Comparison of ENCODE assay signal across 24 cellular contexts in the genomic region with DNA sequence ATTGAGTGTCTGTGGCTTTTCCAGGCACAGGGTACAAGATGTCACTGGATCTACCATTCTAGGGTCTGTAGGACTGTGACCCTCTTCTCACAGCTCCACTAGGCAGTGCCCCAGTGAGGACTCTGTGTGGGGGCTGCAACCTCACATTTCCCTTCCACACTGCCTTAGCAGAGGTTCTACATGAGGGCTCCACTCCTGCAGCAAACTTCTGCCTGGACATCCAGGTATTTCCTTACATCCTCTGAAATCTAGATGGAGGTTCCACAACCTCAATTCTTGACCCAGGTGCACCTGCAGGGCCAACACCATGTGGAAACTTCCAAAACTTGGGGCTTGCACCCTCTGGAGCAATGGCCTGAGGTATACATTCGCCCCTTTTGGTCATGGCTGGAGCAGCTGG.
"Had no signal": no experiment of that assay in that cellular context is flagged by ENCODE, and none has a peak within 500 bp of the region (broad histone marks: within the 10 kb centered on the region; RNA-seq: fewer than 3 reads in every experiment).

No MANE protein-coding gene starts in this region.

- H3K4me1 ChIP-seq: esophagus squamous epithelium, gastrocnemius medialis, heart right ventricle, left lung, lower lobe of right lung had no signal

- ATAC-seq: esophagus mucosa; gastrocnemius medialis; heart right ventricle; left cardiac atrium; left lung; left ventricle myocardium superior; lower lobe of right lung; naive thymus-derived CD4-positive, alpha-beta T cell; natural killer cell had no signal

- H3K4me1 Mint-ChIP-seq: naive thymus-derived CD4-positive, alpha-beta T cell; natural killer cell had no signal

- H3K27ac ChIP-seq: coronary artery, dorsolateral prefrontal cortex, epithelial cell of prostate, esophagus squamous epithelium, gastrocnemius medialis, heart right ventricle, left lung, lower lobe of right lung had no signal

- H3K4me3 ChIP-seq: coronary artery, dorsolateral prefrontal cortex, esophagus squamous epithelium, gastrocnemius medialis, heart right ventricle, left lung, lower lobe of right lung had no signal

- H3K27me3 ChIP-seq: dorsolateral prefrontal cortex, esophagus squamous epithelium, gastrocnemius medialis, heart right ventricle, left lung had no signal

- H3K27me3 Mint-ChIP-seq: naive thymus-derived CD4-positive, alpha-beta T cell had no signal

- H3K9me3 ChIP-seq: gastrocnemius medialis had no signal

- DNase-seq: dermis blood vessel endothelial cell; dorsolateral prefrontal cortex; effector CD4-positive, alpha-beta T cell; effector memory CD4-positive, alpha-beta T cell; erythroblast; esophagus squamous epithelium; foreskin fibroblast; foreskin melanocyte; gastrocnemius medialis; glutamatergic neuron; head of caudate nucleus; heart right ventricle; hippocampal formation; left cardiac atrium; left lung; left ventricle myocardium superior; lower lobe of right lung; mesenchymal stem cell; midbrain; naive thymus-derived CD4-positive, alpha-beta T cell; natural killer cell had no signal

- H3K4me3 Mint-ChIP-seq: naive thymus-derived CD4-positive, alpha-beta T cell; natural killer cell had no signal

- H3K27ac Mint-ChIP-seq: naive thymus-derived CD4-positive, alpha-beta T cell; natural killer cell had no signal

- H3K36me3 ChIP-seq: esophagus squamous epithelium, gastrocnemius medialis, heart right ventricle, left lung, lower lobe of right lung had no signal
